ENCODE assay signal across 18 cellular contexts in genomic region chr17:15660077-15660476, GRCh38. TPM values are rescaled to one million over a fixed set of nuclear protein-coding genes. Genes with fewer than 3 reads are reported as not detected.
DNase-seq lines count a peak whose midpoint lies in the region; ATAC-seq and TF ChIP-seq lines count a peak whose summit lies in the region.
"Had no signal": no experiment of that assay in that cellular context is flagged by ENCODE, and none has a peak within 500 bp of the region (broad histone marks: within the 10 kb centered on the region; RNA-seq: fewer than 3 reads in every experiment).

No MANE protein-coding gene starts in this region.

- POLR2A ChIA-PET in HCT116 (lab: Charles Lee): interaction anchor here (0.6 kb wide), 1 partner anchor 726 kb away, joined by 3 read pairs; no protein-coding TSS in a partner anchor
- POLR2A ChIA-PET in activated CD8-positive, alpha-beta T cell treated with anti-CD3 and anti-CD28 coated beads, Interleukin-2, amount 10 ng/mL, durations not matched to agents 7 days and 5 days (lab: Charles Lee): no interaction called here

- H3K4me3 ChIP-seq in HCT116 (replicated peaks in 1 of 2; ENCODE audit: low read depth in 1 of 2, low read length in 2 of 2) (0 out of 4 replicates have a peak overlapping the region, but pooled peaks of 1 of the 2 experiments have one; percentile 1), breast epithelium (no peak overlapping the region), right cardiac atrium (ENCODE audit: low read length) (no peak overlapping the region), parathyroid adenoma (ENCODE audit: low read depth, low read length) (no peak overlapping the region)
- H3K4me3 ChIP-seq: dorsolateral prefrontal cortex, smooth muscle cell had no signal

- TF ChIP-seq RAD21 in HCT116 (IDR thresholded peaks at IDR 0.05; ENCODE audit: low read depth): no peak

- H3K4me1 ChIP-seq in HCT116 (ENCODE audit: control insufficient read depth in 1 of 2, insufficient read depth in 2 of 2, low read length in 2 of 2) (peaks cover 51 to 75% of the 10 kb centered on the region in 2 experiments), breast epithelium (no peaks in the 10 kb centered on the region), right cardiac atrium (ENCODE audit: control insufficient read depth, insufficient read depth, low read length) (peaks cover 9% of the 10 kb centered on the region), parathyroid adenoma (peaks cover 7% of the 10 kb centered on the region)

- H3K4me2 ChIP-seq in HCT116 (ENCODE audit: low read length) (peak overlapping the region; percentile 64), parathyroid adenoma (ENCODE audit: low read length) (no peak overlapping the region)
- H3K4me2 ChIP-seq: smooth muscle cell had no signal

- no peaks in the 10 kb centered on the region for H3K79me2 ChIP-seq in HCT116 (ENCODE audit: insufficient read depth, low read length)
- no peaks in the 10 kb centered on the region for H3K79me2 ChIP-seq in parathyroid adenoma

- peak overlapping the region; percentile 89; the same call in 1 of the 2 replicates for H3K27ac ChIP-seq in HCT116 (ENCODE audit: low read depth, low read length)
- H3K27ac ChIP-seq in breast epithelium: peak overlapping the region; percentile 60 to 74
- H3K27ac ChIP-seq in right cardiac atrium (ENCODE audit: low read length): peak overlapping the region; percentile 70
- H3K27ac ChIP-seq in parathyroid adenoma: peak overlapping the region; percentile 1
- H3K27ac ChIP-seq: C4-2B, dorsolateral prefrontal cortex had no signal

- no TSS peak for BruUV-seq in HCT116 (replicated peaks; lab: Mats Ljungman, UMichigan)

- H3K4me1 Mint-ChIP-seq in activated CD8-positive, alpha-beta T cell treated with anti-CD3 and anti-CD28 coated beads, Interleukin-2, amount 10 ng/mL, durations not matched to agents 7 days and 5 days (ENCODE audit: low read depth): peaks cover 7% of the 10 kb centered on the region
- H3K4me1 Mint-ChIP-seq: activated T-helper 17 cell treated with anti-CD3 and anti-CD28 coated beads, Interleukin-2, amount 50 U/mL, for 72 hours had no signal

- intact Hi-C loops in HCT116 (cut with micrococcal nuclease) (no loop called here), breast epithelium (cut with DNase I; ENCODE audit: low total_unique reads) (no loop called here), right cardiac atrium (cut with DNase I) (no loop called here), left colon (cut with DNase I, micrococcal nuclease) (no loop called here)

- H3K4me3 Mint-ChIP-seq in activated CD8-positive, alpha-beta T cell treated with anti-CD3 and anti-CD28 coated beads, Interleukin-2, amount 10 ng/mL, durations not matched to agents 7 days and 5 days: no peak overlapping the region
- H3K4me3 Mint-ChIP-seq: activated T-helper 17 cell treated with anti-CD3 and anti-CD28 coated beads, Interleukin-2, amount 50 U/mL, for 72 hours; natural killer cell had no signal

- no peak for ATAC-seq in HCT116
- ATAC-seq in right cardiac atrium: peak in 1 of 2 donors; percentile 69
- no peak for ATAC-seq in activated CD8-positive, alpha-beta T cell treated with anti-CD3 and anti-CD28 coated beads, Interleukin-2, amount 10 ng/mL, durations not matched to agents 7 days and 5 days
- no peak for ATAC-seq in GM18873 (IDR thresholded peaks at IDR 0.05; ENCODE audit: low FRiP score, unreplicated experiment)
- no peak for ATAC-seq in left colon
- ATAC-seq: activated T-helper 17 cell treated with anti-CD3 and anti-CD28 coated beads, Interleukin-2, amount 50 U/mL, for 72 hours; natural killer cell had no signal

- H3K9ac ChIP-seq in HCT116 (ENCODE audit: low read length): peak overlapping the region; percentile 42
- H3K9ac ChIP-seq in parathyroid adenoma: no peak overlapping the region

- WGBS in right cardiac atrium: 72% methylated on average over 3 of the region's 3 CpGs

- no peak for DNase-seq in HCT116 (ENCODE audit: low read depth, low spot score)
- DNase-seq in breast epithelium (ENCODE audit: low spot score in 2 of 2): no peak
- no peak for DNase-seq in right cardiac atrium
- no peak for DNase-seq in activated CD8-positive, alpha-beta T cell treated with anti-CD3 and anti-CD28 coated beads, Interleukin-2, amount 10 ng/mL, durations not matched to agents 7 days and 5 days
- no peak for DNase-seq in amygdala (lab: John Stamatoyannopoulos, UW)
- DNase-seq in left colon: no peak
- DNase-seq: glutamatergic neuron, natural killer cell, NCI-H1105 treated with DMSO at 0.1 percent for 48 hours, NCI-H526, T-helper 2 cell had no signal

- peaks cover 10% of the 10 kb centered on the region for H3K36me3 Mint-ChIP-seq in activated CD8-positive, alpha-beta T cell treated with anti-CD3 and anti-CD28 coated beads, Interleukin-2, amount 10 ng/mL, durations not matched to agents 7 days and 5 days (ENCODE audit: low read depth)
- H3K36me3 Mint-ChIP-seq: natural killer cell had no signal

- no peaks in the 10 kb centered on the region for H3K9me2 ChIP-seq in HCT116 (ENCODE audit: insufficient read depth)

- RAD21 ChIA-PET in HCT116 (lab: Charles Lee; ENCODE audit: low non-redundant PET in 1 of 2, low total read pairs in 2 of 2, uncharacterized antibody in 2 of 2, unreplicated experiment in 2 of 2): no interaction called here

- no peaks in the 10 kb centered on the region for H4K20me1 ChIP-seq in HCT116 (ENCODE audit: insufficient read depth)

- H3K27me3 Mint-ChIP-seq in activated CD8-positive, alpha-beta T cell treated with anti-CD3 and anti-CD28 coated beads, Interleukin-2, amount 10 ng/mL, durations not matched to agents 7 days and 5 days (ENCODE audit: low read depth): no peaks in the 10 kb centered on the region
- H3K27me3 Mint-ChIP-seq: activated T-helper 17 cell treated with anti-CD3 and anti-CD28 coated beads, Interleukin-2, amount 50 U/mL, for 72 hours had no signal

- no peak overlapping the region for H3K27ac Mint-ChIP-seq in activated CD8-positive, alpha-beta T cell treated with anti-CD3 and anti-CD28 coated beads, Interleukin-2, amount 10 ng/mL, durations not matched to agents 7 days and 5 days
- H3K27ac Mint-ChIP-seq: activated T-helper 17 cell treated with anti-CD3 and anti-CD28 coated beads, Interleukin-2, amount 50 U/mL, for 72 hours; natural killer cell had no signal

- peaks cover 2 to 7% of the 10 kb centered on the region in 2 experiments; a peak in 2 of 4 replicates for H3K36me3 ChIP-seq in HCT116 (ENCODE audit: control insufficient read depth in 1 of 2, insufficient read depth in 2 of 2, low read length in 2 of 2)
- no peaks in the 10 kb centered on the region for H3K36me3 ChIP-seq in breast epithelium
- H3K36me3 ChIP-seq in parathyroid adenoma (ENCODE audit: control insufficient read depth, insufficient read depth, low read length): no peaks in the 10 kb centered on the region

- CTCF ChIA-PET in HCT116 (lab: Charles Lee): no interaction called here
- CTCF ChIA-PET in activated CD8-positive, alpha-beta T cell treated with anti-CD3 and anti-CD28 coated beads, Interleukin-2, amount 10 ng/mL, durations not matched to agents 7 days and 5 days (lab: Charles Lee): no interaction called here

- H3K9me3 Mint-ChIP-seq in activated CD8-positive, alpha-beta T cell treated with anti-CD3 and anti-CD28 coated beads, Interleukin-2, amount 10 ng/mL, durations not matched to agents 7 days and 5 days (ENCODE audit: insufficient read depth): no peaks in the 10 kb centered on the region
- H3K9me3 Mint-ChIP-seq: activated T-helper 17 cell treated with anti-CD3 and anti-CD28 coated beads, Interleukin-2, amount 50 U/mL, for 72 hours; natural killer cell had no signal

- TF ChIP-seq CTCF in HCT116 (IDR thresholded peaks at IDR 0.05 in 2 of 3, conservative IDR thresholded peaks at IDR 0.05 in 1 of 3; ENCODE audit: borderline replicate concordance in 1 of 3, insufficient read depth in 1 of 3, low read depth in 2 of 3, low read length in 2 of 3): no peak
- TF ChIP-seq CTCF in breast epithelium (IDR thresholded peaks at IDR 0.05): no peak
- TF ChIP-seq CTCF in parathyroid adenoma (IDR thresholded peaks at IDR 0.05): no peak

- H3K27me3 ChIP-seq in HCT116 (ENCODE audit: insufficient read depth, low read length) (no peaks in the 10 kb centered on the region), breast epithelium (no peaks in the 10 kb centered on the region), right cardiac atrium (ENCODE audit: control insufficient read depth, insufficient read depth) (no peaks in the 10 kb centered on the region), parathyroid adenoma (ENCODE audit: control insufficient read depth, insufficient read depth, low read length) (no peaks in the 10 kb centered on the region)
- H3K27me3 ChIP-seq: dorsolateral prefrontal cortex had no signal

- H2AFZ ChIP-seq in HCT116 (ENCODE audit: low read depth, low read length, poor library complexity, severe bottlenecking) (no peak overlapping the region), parathyroid adenoma (no peak overlapping the region)

- TF ChIP-seq POLR2A in HCT116 (IDR thresholded peaks at IDR 0.05; ENCODE audit: borderline replicate concordance, extremely low read depth, insufficient read depth, insufficient read length) (no peak), breast epithelium (IDR thresholded peaks at IDR 0.05) (no peak)

- no peaks in the 10 kb centered on the region for H3K9me3 ChIP-seq in HCT116 (ENCODE audit: control insufficient read depth in 1 of 2, insufficient read depth in 1 of 2, low read depth in 1 of 2, low read length in 2 of 2)
- H3K9me3 ChIP-seq in breast epithelium: no peaks in the 10 kb centered on the region
- no peaks in the 10 kb centered on the region for H3K9me3 ChIP-seq in right cardiac atrium (ENCODE audit: control insufficient read depth, low read length)
- no peaks in the 10 kb centered on the region for H3K9me3 ChIP-seq in parathyroid adenoma (ENCODE audit: control insufficient read depth, low read length)

RNA-seq across cellular contexts. Expression of gene TRIM16, which starts 24.0 kb away (rescaled TPM):
- total RNA-seq in HCT116 (2021; ENCODE audit: unreplicated experiment) (33.8 TPM), breast epithelium (10 to 100 TPM; 12.5 to 15.4 (median 13.3) TPM), right cardiac atrium (10 to 100 TPM; 19.6 to 42.0 (median 33.0) TPM), left colon (10 to 100 TPM; 22.5 to 26.0 TPM)
- 27.9 and 32.4 TPM in 2 replicates for polyA plus RNA-seq in HCT116 (2012)
- polyA plus RNA-seq in right cardiac atrium: 17.9 TPM
- total RNA-seq in activated CD8-positive, alpha-beta T cell treated with anti-CD3 and anti-CD28 coated beads, Interleukin-2, amount 10 ng/mL, durations not matched to agents 7 days and 5 days: 10 to 100 TPM in 1 of 2 experiments, 1 to 10 TPM in 1; 10.0 to 11.9 TPM

RNA-seq across cellular contexts. Expression of gene ZNF286A, which starts 39.5 kb away (rescaled TPM):
- total RNA-seq in HCT116 (2021; ENCODE audit: unreplicated experiment) (37.0 TPM), breast epithelium (10 to 100 TPM; 22.9 to 27.5 (median 23.3) TPM), right cardiac atrium (10 to 100 TPM; 17.0 to 25.4 (median 19.4) TPM), left colon (1 to 10 TPM; 6.4 to 10.0 TPM)
- 13.0 and 13.1 TPM in 2 replicates for polyA plus RNA-seq in HCT116 (2012)
- 13.0 TPM for polyA plus RNA-seq in right cardiac atrium
- 10 to 100 TPM; 25.7 to 27.2 TPM for total RNA-seq in activated CD8-positive, alpha-beta T cell treated with anti-CD3 and anti-CD28 coated beads, Interleukin-2, amount 10 ng/mL, durations not matched to agents 7 days and 5 days

RNA-seq across cellular contexts. Expression of gene FBXW10B, which starts 40.6 kb away (rescaled TPM):
- total RNA-seq in HCT116 (2021; ENCODE audit: unreplicated experiment): 1.2 TPM
- 0.70 and 1.3 TPM in 2 replicates for polyA plus RNA-seq in HCT116 (2012)
- total RNA-seq in breast epithelium: 1 to 10 TPM in 1 of 3 donors, under 1 TPM in 1, not detected in 1; 0.48 to 4.9 TPM
- 1 to 10 TPM in 1 of 4 donors, under 1 TPM in 3; 0.40 to 1.1 (median 0.54) TPM for total RNA-seq in right cardiac atrium
- 0.70 TPM for polyA plus RNA-seq in right cardiac atrium
- total RNA-seq in activated CD8-positive, alpha-beta T cell treated with anti-CD3 and anti-CD28 coated beads, Interleukin-2, amount 10 ng/mL, durations not matched to agents 7 days and 5 days: under 1 TPM; 0.13 to 0.82 TPM
- total RNA-seq in left colon: 1 to 10 TPM in 1 of 2 donors, under 1 TPM in 1; 0.95 to 1.6 TPM
- total RNA-seq: G401 had no signal

Comparison
In these comparisons a context has a peak if more than half of its experiments do, and no peak if none do; other contexts are left out.
1. H3K27ac ChIP-seq: peak in every context shown above with its lines; median percentile 89 in HCT116; 70 in right cardiac atrium; 67 in breast epithelium; 1 in parathyroid adenoma.